8 cellular contexts compared by ENCODE assay signal in genomic region chr5:78162253-78162862, GRCh38.
DNase-seq lines count a peak whose midpoint lies in the region; ATAC-seq, FAIRE-seq and TF ChIP-seq lines count a peak whose summit lies in the region.

No MANE protein-coding gene starts in this region.

- WGBS in endodermal cell (ENCODE audit: insufficient coverage in 1 of 2, insufficient read length in 1 of 2), 2 experiments: 90 to 100% methylated on average over 1 to 3 of the region's 3 CpGs

- H3K4me1 Mint-ChIP-seq in endodermal cell: no peaks in the 10 kb centered on the region
- H3K4me1 Mint-ChIP-seq in stimulated activated effector memory CD8-positive, alpha-beta T cell treated with anti-CD3 and anti-CD28 coated beads, Interleukin-12 subunit alpha, Interleukin-12 subunit beta, amount 100 ng/mL, for 72 hours: peaks cover 4% of the 10 kb centered on the region

- no peaks in the 10 kb centered on the region for H3K27me3 Mint-ChIP-seq in endodermal cell (ENCODE audit: insufficient read depth)

- DNase-seq in BE2C (peak; percentile 49), GM19239 (ENCODE audit: insufficient read length, low spot score) (no peak), NCI-H748 (lab: John Stamatoyannopoulos, UW; ENCODE audit: unreplicated experiment) (peak; percentile 64), endodermal cell (no peak), osteoblast (ENCODE audit: insufficient read length, low spot score, missing footprints) (no peak)
- DNase-seq in stimulated activated effector memory CD8-positive, alpha-beta T cell treated with anti-CD3 and anti-CD28 coated beads, Interleukin-12 subunit alpha, Interleukin-12 subunit beta, amount 100 ng/mL, for 72 hours (ENCODE audit: low spot score in 2 of 2): no peak

- H3K27me3 ChIP-seq in BE2C: no peaks in the 10 kb centered on the region
- no peaks in the 10 kb centered on the region for H3K27me3 ChIP-seq in endodermal cell (ENCODE audit: control insufficient read depth, insufficient read depth, low read length, poor library complexity, severe bottlenecking)
- H3K27me3 ChIP-seq in osteoblast (ENCODE audit: insufficient read depth, low read length): no peaks in the 10 kb centered on the region

- H3K4me3 ChIP-seq in BE2C (ENCODE audit: low read depth, low read length) (no peak overlapping the region), endodermal cell (ENCODE audit: low read length) (no peak overlapping the region), osteoblast (ENCODE audit: insufficient read depth, low read length) (no peak overlapping the region)

- peaks cover 26% of the 10 kb centered on the region for H3K36me3 Mint-ChIP-seq in endodermal cell (ENCODE audit: low read depth)
- peaks cover 65% of the 10 kb centered on the region for H3K36me3 Mint-ChIP-seq in stimulated activated effector memory CD8-positive, alpha-beta T cell treated with anti-CD3 and anti-CD28 coated beads, Interleukin-12 subunit alpha, Interleukin-12 subunit beta, amount 100 ng/mL, for 72 hours

- no peak for ATAC-seq in GM19023 (IDR thresholded peaks at IDR 0.05; ENCODE audit: unreplicated experiment)
- no peak for ATAC-seq in stimulated activated effector memory CD8-positive, alpha-beta T cell treated with anti-CD3 and anti-CD28 coated beads, Interleukin-12 subunit alpha, Interleukin-12 subunit beta, amount 100 ng/mL, for 72 hours
- ATAC-seq in HG02852 (IDR thresholded peaks at IDR 0.05; ENCODE audit: unreplicated experiment): no peak

- H3K27ac ChIP-seq in endodermal cell (ENCODE audit: low read depth, low read length) (no peak overlapping the region), osteoblast (ENCODE audit: low read depth, low read length) (no peak overlapping the region)

- H3K27ac Mint-ChIP-seq in endodermal cell: no peak overlapping the region
- no peak overlapping the region for H3K27ac Mint-ChIP-seq in stimulated activated effector memory CD8-positive, alpha-beta T cell treated with anti-CD3 and anti-CD28 coated beads, Interleukin-12 subunit alpha, Interleukin-12 subunit beta, amount 100 ng/mL, for 72 hours

- no peak overlapping the region for H3K4me3 Mint-ChIP-seq in endodermal cell
- no peak overlapping the region for H3K4me3 Mint-ChIP-seq in stimulated activated effector memory CD8-positive, alpha-beta T cell treated with anti-CD3 and anti-CD28 coated beads, Interleukin-12 subunit alpha, Interleukin-12 subunit beta, amount 100 ng/mL, for 72 hours

- H3K4me1 ChIP-seq in BE2C (no peaks in the 10 kb centered on the region), endodermal cell (ENCODE audit: control insufficient read depth, insufficient read depth, low read length) (no peaks in the 10 kb centered on the region), osteoblast (ENCODE audit: insufficient read depth, low read length) (no peaks in the 10 kb centered on the region)

- no peaks in the 10 kb centered on the region for H4K20me1 ChIP-seq in osteoblast (ENCODE audit: insufficient read depth, low read length)

- no peak overlapping the region for H3K9ac ChIP-seq in endodermal cell (ENCODE audit: extremely low read depth, low read length, poor library complexity, severe bottlenecking)

- H3K79me2 ChIP-seq in osteoblast (ENCODE audit: insufficient read depth, low read length): no peaks in the 10 kb centered on the region

- no peaks in the 10 kb centered on the region for H3K9me3 ChIP-seq in BE2C
- no peaks in the 10 kb centered on the region for H3K9me3 ChIP-seq in endodermal cell (ENCODE audit: control insufficient read depth, low read length)
- no peaks in the 10 kb centered on the region for H3K9me3 ChIP-seq in osteoblast (ENCODE audit: low read depth, low read length)

- peaks cover 4% of the 10 kb centered on the region for H3K9me3 Mint-ChIP-seq in endodermal cell
- no peaks in the 10 kb centered on the region for H3K9me3 Mint-ChIP-seq in stimulated activated effector memory CD8-positive, alpha-beta T cell treated with anti-CD3 and anti-CD28 coated beads, Interleukin-12 subunit alpha, Interleukin-12 subunit beta, amount 100 ng/mL, for 72 hours

- TF ChIP-seq CTCF in BE2C (IDR thresholded peaks at IDR 0.05; ENCODE audit: low read depth, low read length) (peak; percentile 76), endodermal cell (conservative IDR thresholded peaks at IDR 0.05) (peak; percentile 90), osteoblast (IDR thresholded peaks at IDR 0.05; ENCODE audit: extremely low read depth, low read depth, low read length) (peak; percentile 64)

- no peak overlapping the region for H2AFZ ChIP-seq in osteoblast (ENCODE audit: low read length)

- FAIRE-seq in GM19239 (lab: Jason Lieb, UNC): peak; percentile 37

- no peak overlapping the region for H3K4me2 ChIP-seq in osteoblast (ENCODE audit: insufficient read depth, low read length)

- H3K36me3 ChIP-seq in BE2C (peaks cover 2% of the 10 kb centered on the region; the same call in 1 of the 2 replicates), endodermal cell (ENCODE audit: control insufficient read depth, insufficient read depth, low read length) (peaks cover 8% of the 10 kb centered on the region), osteoblast (ENCODE audit: insufficient read depth, low read length) (peaks cover 12% of the 10 kb centered on the region)

Comparison
In these comparisons a context has a peak if more than half of its experiments do, and no peak if none do; other contexts are left out.
1. DNase-seq: peak in BE2C (single experiment) and NCI-H748 (single experiment); none in GM19239 (single experiment), endodermal cell (single experiment), osteoblast (single experiment) and stimulated activated effector memory CD8-positive, alpha-beta T cell treated with anti-CD3 and anti-CD28 coated beads, Interleukin-12 subunit alpha, Interleukin-12 subunit beta, amount 100 ng/mL, for 72 hours (0 of 2).
2. Peak in every context shown above with its lines, with median percentiles within 50 percentile points of each other: CTCF ChIP-seq.